13 cellular contexts compared by ENCODE assay signal in genomic region chr18:74248189-74248975, GRCh38. TPM values are rescaled to one million over a fixed set of nuclear protein-coding genes. Genes with fewer than 3 reads are reported as not detected.
A peak's percentile ranks its signal among the peaks of the same experiment; 100 is the strongest.
DNase-seq lines count a peak whose midpoint lies in the region; ATAC-seq and TF ChIP-seq lines count a peak whose summit lies in the region.
"Had no signal": no experiment of that assay in that cellular context is flagged by ENCODE, and none has a peak within 500 bp of the region (broad histone marks: within the 10 kb centered on the region; RNA-seq: fewer than 3 reads in every experiment).

No MANE protein-coding gene starts in this region.

- peak in 2 of 3 donors; percentile 4 to 15 for DNase-seq in CD4-positive, CD25-positive, alpha-beta regulatory T cell
- no peak for DNase-seq in activated T-helper 2 cell treated with anti-CD3 and anti-CD28 coated beads, Interferon-gamma antibody, Interleukin-2, Interleukin-4, amounts not matched to agents 10 μg/mL and 5 μg/mL and 100 μg/mL, durations not matched to agents 14 hours and 24 hours and 36 hours (ENCODE audit: low spot score)
- no peak for DNase-seq in NOMO-1 treated with dmso at 0.1 percent for 144 hours (lab: John Stamatoyannopoulos, UW; ENCODE audit: unreplicated experiment)
- DNase-seq in superior temporal gyrus (ENCODE audit: extremely low spot score), result no peak
- no peak for DNase-seq in tibial artery
- DNase-seq: activated CD8-positive, alpha-beta memory T cell treated with anti-CD3 and anti-CD28 coated beads, Interleukin-2, amount 50 U/mL, for 48 hours; CD4-positive, alpha-beta memory T cell; NCI-H69; SK-N-SH; transverse colon had no signal

- peak overlapping the region in 1 of 3 donors; percentile 46 for H3K27ac Mint-ChIP-seq in CD4-positive, CD25-positive, alpha-beta regulatory T cell
- peak overlapping the region; percentile 50 for H3K27ac Mint-ChIP-seq in activated T-helper 2 cell treated with anti-CD3 and anti-CD28 coated beads, Interferon-gamma antibody, Interleukin-2, Interleukin-4, amounts not matched to agents 10 μg/mL and 5 μg/mL and 100 μg/mL, durations not matched to agents 14 hours and 24 hours and 36 hours
- H3K27ac Mint-ChIP-seq: CD4-positive, alpha-beta memory T cell had no signal

- ATAC-seq in CD4-positive, CD25-positive, alpha-beta regulatory T cell (ENCODE audit: low read depth in 2 of 2), result peak in 1 of 2 donors; percentile 53
- peak; percentile 72 for ATAC-seq in GM19025 (IDR thresholded peaks at IDR 0.05; ENCODE audit: low read depth, unreplicated experiment)
- peak; percentile 95 for ATAC-seq in HG02885 (IDR thresholded peaks at IDR 0.05; ENCODE audit: poor library complexity, unreplicated experiment)
- ATAC-seq in GM19328 (IDR thresholded peaks at IDR 0.05; ENCODE audit: unreplicated experiment), result no peak

- peaks cover 2% of the 10 kb centered on the region for H3K27me3 ChIP-seq in CD4-positive, CD25-positive, alpha-beta regulatory T cell (ENCODE audit: control insufficient read depth, insufficient read depth, low read length)
- no peaks in the 10 kb centered on the region for H3K27me3 ChIP-seq in tibial artery
- H3K27me3 ChIP-seq: transverse colon had no signal

- no peak overlapping the region for H3K27ac ChIP-seq in CD4-positive, CD25-positive, alpha-beta regulatory T cell (ENCODE audit: insufficient read depth, low read length, poor library complexity, severe bottlenecking)
- no peak overlapping the region for H3K27ac ChIP-seq in tibial artery
- H3K27ac ChIP-seq: transverse colon had no signal

- peaks cover 0 to 2% (median 0%) of the 10 kb centered on the region in 7 donors for H3K9me3 Mint-ChIP-seq in CD4-positive, CD25-positive, alpha-beta regulatory T cell
- H3K9me3 Mint-ChIP-seq in activated T-helper 2 cell treated with anti-CD3 and anti-CD28 coated beads, Interferon-gamma antibody, Interleukin-2, Interleukin-4, amounts not matched to agents 10 μg/mL and 5 μg/mL and 100 μg/mL, durations not matched to agents 14 hours and 24 hours and 36 hours, result no peaks in the 10 kb centered on the region
- H3K9me3 Mint-ChIP-seq: CD4-positive, alpha-beta memory T cell had no signal

- no peaks in the 10 kb centered on the region for H3K4me1 ChIP-seq in CD4-positive, CD25-positive, alpha-beta regulatory T cell (ENCODE audit: control insufficient read depth, insufficient read depth, low read length, poor library complexity, severe bottlenecking)
- peaks cover 0 to 13% (median 2%) of the 10 kb centered on the region in 4 donors for H3K4me1 ChIP-seq in tibial artery

- no peaks in the 10 kb centered on the region for H3K36me3 ChIP-seq in CD4-positive, CD25-positive, alpha-beta regulatory T cell (ENCODE audit: control insufficient read depth, insufficient read depth, low read length)
- H3K36me3 ChIP-seq in tibial artery, result peaks cover 0 to 20% (median 6%) of the 10 kb centered on the region in 3 donors

- no peak overlapping the region for H3K4me3 Mint-ChIP-seq in CD4-positive, CD25-positive, alpha-beta regulatory T cell
- no peak overlapping the region for H3K4me3 Mint-ChIP-seq in activated T-helper 2 cell treated with anti-CD3 and anti-CD28 coated beads, Interferon-gamma antibody, Interleukin-2, Interleukin-4, amounts not matched to agents 10 μg/mL and 5 μg/mL and 100 μg/mL, durations not matched to agents 14 hours and 24 hours and 36 hours (ENCODE audit: low read depth)

- intact Hi-C loops in activated T-helper 2 cell treated with anti-CD3 and anti-CD28 coated beads, Interferon-gamma antibody, Interleukin-2, Interleukin-4, amounts not matched to agents 10 μg/mL and 5 μg/mL and 100 μg/mL, durations not matched to agents 14 hours and 24 hours and 36 hours (cut with micrococcal nuclease), result no loop called here
- intact Hi-C loops in tibial artery (cut with DNase I; ENCODE audit: low total_unique reads), result no loop called here

- H3K27me3 Mint-ChIP-seq in CD4-positive, CD25-positive, alpha-beta regulatory T cell, result peaks cover 8% of the 10 kb centered on the region
- no peaks in the 10 kb centered on the region for H3K27me3 Mint-ChIP-seq in activated T-helper 2 cell treated with anti-CD3 and anti-CD28 coated beads, Interferon-gamma antibody, Interleukin-2, Interleukin-4, amounts not matched to agents 10 μg/mL and 5 μg/mL and 100 μg/mL, durations not matched to agents 14 hours and 24 hours and 36 hours (ENCODE audit: low read depth)

- TF ChIP-seq CTCF in tibial artery (IDR thresholded peaks at IDR 0.05), result no peak

- peaks cover 0 to 8% (median 6%) of the 10 kb centered on the region in 4 donors for H3K4me1 Mint-ChIP-seq in CD4-positive, CD25-positive, alpha-beta regulatory T cell
- peaks cover 33% of the 10 kb centered on the region for H3K4me1 Mint-ChIP-seq in activated T-helper 2 cell treated with anti-CD3 and anti-CD28 coated beads, Interferon-gamma antibody, Interleukin-2, Interleukin-4, amounts not matched to agents 10 μg/mL and 5 μg/mL and 100 μg/mL, durations not matched to agents 14 hours and 24 hours and 36 hours (ENCODE audit: low read depth)
- H3K4me1 Mint-ChIP-seq: CD4-positive, alpha-beta memory T cell had no signal

- H3K4me3 ChIP-seq in CD4-positive, CD25-positive, alpha-beta regulatory T cell (ENCODE audit: low read depth, low read length), result no peak overlapping the region
- no peak overlapping the region for H3K4me3 ChIP-seq in tibial artery
- H3K4me3 ChIP-seq: transverse colon had no signal

- no peaks in the 10 kb centered on the region for H3K9me3 ChIP-seq in CD4-positive, CD25-positive, alpha-beta regulatory T cell (ENCODE audit: control insufficient read depth in 2 of 2, low read length in 2 of 2)
- H3K9me3 ChIP-seq in tibial artery, result no peaks in the 10 kb centered on the region
- H3K9me3 ChIP-seq: SK-N-SH, transverse colon had no signal

- peaks cover 17% of the 10 kb centered on the region for H3K36me3 Mint-ChIP-seq in CD4-positive, CD25-positive, alpha-beta regulatory T cell
- H3K36me3 Mint-ChIP-seq in activated T-helper 2 cell treated with anti-CD3 and anti-CD28 coated beads, Interferon-gamma antibody, Interleukin-2, Interleukin-4, amounts not matched to agents 10 μg/mL and 5 μg/mL and 100 μg/mL, durations not matched to agents 14 hours and 24 hours and 36 hours (ENCODE audit: low read depth), result peaks cover 5% of the 10 kb centered on the region

RNA-seq across cellular contexts. Expression of gene CYB5A, which starts 43.4 kb away (rescaled TPM):
- total RNA-seq in CD4-positive, CD25-positive, alpha-beta regulatory T cell, result 11.1 TPM
- polyA plus RNA-seq in CD4-positive, CD25-positive, alpha-beta regulatory T cell, result 10 to 100 TPM; 43.2 to 54.3 (median 50.5) TPM
- total RNA-seq in activated T-helper 2 cell treated with anti-CD3 and anti-CD28 coated beads, Interferon-gamma antibody, Interleukin-2, Interleukin-4, amounts not matched to agents 10 μg/mL and 5 μg/mL and 100 μg/mL, durations not matched to agents 14 hours and 24 hours and 36 hours, result 36.8 and 37.9 TPM in 2 replicates

Comparison
In these comparisons a context has a peak if more than half of its experiments do, and no peak if none do; other contexts are left out.
1. DNase-seq: peak in CD4-positive, CD25-positive, alpha-beta regulatory T cell (2 of 3); none in activated T-helper 2 cell treated with anti-CD3 and anti-CD28 coated beads, Interferon-gamma antibody, Interleukin-2, Interleukin-4, amounts not matched to agents 10 μg/mL and 5 μg/mL and 100 μg/mL, durations not matched to agents 14 hours and 24 hours and 36 hours (single experiment), NOMO-1 treated with dmso at 0.1 percent for 144 hours (single experiment), superior temporal gyrus (single experiment) and tibial artery (0 of 2).